ENCODE assay signal across 8 cellular contexts in the genomic region with DNA sequence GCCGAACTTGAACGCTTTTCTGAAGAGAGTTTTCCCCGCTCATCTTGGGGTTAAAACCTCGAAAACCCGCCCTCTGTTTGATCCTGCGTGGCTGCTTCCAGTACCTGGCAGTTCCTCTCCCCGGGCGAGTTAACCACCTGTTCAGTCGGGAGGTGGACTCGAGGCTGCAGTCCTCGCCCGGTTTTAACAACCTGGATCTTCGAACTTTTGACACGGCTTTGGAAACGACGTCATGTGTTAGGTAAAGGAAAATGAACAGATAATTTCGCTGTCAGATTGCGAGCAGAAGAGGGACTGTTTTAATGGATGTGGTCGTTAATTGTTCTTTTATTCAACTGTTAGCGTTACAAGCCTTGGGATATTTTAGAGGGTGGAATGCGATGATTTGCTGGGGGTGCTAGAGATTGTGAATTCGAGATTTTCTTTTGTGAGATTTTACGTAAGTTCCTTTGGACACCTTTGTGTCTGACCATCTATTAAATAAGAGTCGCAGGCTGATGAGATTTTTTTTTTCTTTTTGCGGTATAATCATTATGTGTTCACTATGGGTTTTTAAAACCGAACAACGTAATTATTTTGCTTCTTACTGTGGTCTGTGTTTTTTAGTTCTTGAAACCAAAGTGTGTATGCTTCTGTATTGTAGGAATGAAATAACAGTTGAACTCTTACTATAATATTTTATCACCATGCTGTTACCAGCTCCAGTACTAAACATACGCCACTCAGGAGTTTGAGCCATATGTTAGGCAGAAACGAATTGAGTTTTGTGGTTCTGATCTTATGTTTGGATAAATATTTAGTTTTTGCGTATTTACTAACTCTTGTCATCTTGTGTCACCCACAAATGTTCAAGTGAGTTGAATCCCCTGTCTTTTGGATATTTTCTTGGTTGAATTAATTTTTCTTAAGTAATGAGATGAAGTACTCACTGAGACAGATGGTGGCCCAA. TPM values are rescaled to one million over a fixed set of nuclear protein-coding genes. Genes with fewer than 3 reads are reported as not detected.
A peak's percentile ranks its signal among the peaks of the same experiment; 100 is the strongest.
DNase-seq lines count a peak whose midpoint lies in the region; ATAC-seq and TF ChIP-seq lines count a peak whose summit lies in the region.

No MANE protein-coding gene starts in this region.

- 1 to 2% (median 1%) methylated on average over 30 of the region's 30 CpGs for WGBS in stomach, 5 donors

- H3K27ac ChIP-seq in breast epithelium (peak overlapping the region; percentile 98 to 99), stomach (peak overlapping the region; percentile 97 to 100 (median 99))

- H3K4me1 ChIP-seq in breast epithelium = peaks cover 0 to 16% of the 10 kb centered on the region in 2 donors
- peaks cover 0 to 57% (median 40%) of the 10 kb centered on the region in 4 donors for H3K4me1 ChIP-seq in stomach

- no peak for TF ChIP-seq POLR2A in breast epithelium (IDR thresholded peaks at IDR 0.05)
- peak in 1 of 4 donors; percentile 22 for TF ChIP-seq POLR2A in stomach (IDR thresholded peaks at IDR 0.05)

- H3K4me3 ChIP-seq in breast epithelium = peak overlapping the region; percentile 87 to 92 (median 90)
- H3K4me3 ChIP-seq in stomach = peak overlapping the region; percentile 78 to 90 (median 84)

- intact Hi-C loops in breast epithelium (cut with DNase I; ENCODE audit: low total_unique reads) (no loop called here), left colon (cut with DNase I, micrococcal nuclease) (no loop called here), stomach (cut with DNase I; ENCODE audit: low total_unique reads) (no loop called here)

- H3K9me3 ChIP-seq in breast epithelium (no peaks in the 10 kb centered on the region), stomach (peaks cover 0 to 10% (median 3%) of the 10 kb centered on the region in 4 donors)

- H3K36me3 ChIP-seq in breast epithelium = no peaks in the 10 kb centered on the region
- H3K36me3 ChIP-seq in stomach = no peaks in the 10 kb centered on the region

- no peak for TF ChIP-seq EP300 in stomach (IDR thresholded peaks at IDR 0.05)

- no peak for TF ChIP-seq CTCF in breast epithelium (IDR thresholded peaks at IDR 0.05)
- no peak for TF ChIP-seq CTCF in stomach (IDR thresholded peaks at IDR 0.05)

- DNase-seq in NCI-H2107 treated with DMSO at 0.1 percent for 48 hours (lab: John Stamatoyannopoulos, UW; ENCODE audit: unreplicated experiment) (peak; percentile 66), NCI-H2107 (lab: John Stamatoyannopoulos, UW) (no peak), HCEC 1CT (peak; percentile 43), NCI-H460 (ENCODE audit: extremely low read depth, low read depth) (peak; percentile 29), breast epithelium (ENCODE audit: low spot score in 2 of 2) (no peak), left colon (peak; percentile 80 to 83), stomach (no peak)

- ATAC-seq in left colon (peak; percentile 77), GM19324 (IDR thresholded peaks at IDR 0.05; ENCODE audit: low FRiP score, unreplicated experiment) (no peak)

- H3K27me3 ChIP-seq in breast epithelium (no peaks in the 10 kb centered on the region), stomach (no peaks in the 10 kb centered on the region)

RNA-seq across cellular contexts. Expression of a gene that starts 1.2 kb away (rescaled TPM):
- 32.0 and 38.2 TPM in 2 replicates for total RNA-seq in NCI-H460 (2014; rRNA removed; shearing (Covaris generic))
- 18.4 and 33.1 TPM in 2 replicates for polyA plus RNA-seq in NCI-H460 (2014; cell fraction: nucleus; rRNA removed)
- total RNA-seq in breast epithelium = 10 to 100 TPM; 45.3 to 85.8 (median 57.7) TPM
- total RNA-seq in left colon = 10 to 100 TPM; 43.1 to 49.9 TPM
- 100 to 1,000 TPM in 1 of 5 donors, 10 to 100 TPM in 4; 17.7 to 131 (median 52.9) TPM for total RNA-seq in stomach
- 10 to 100 TPM; 13.0 to 20.9 (median 18.7) TPM for polyA plus RNA-seq in stomach

Comparison
In these comparisons a context has a peak if more than half of its experiments do, and no peak if none do; other contexts are left out.
1. DNase-seq: peak in NCI-H2107 treated with DMSO at 0.1 percent for 48 hours (single experiment), HCEC 1CT (single experiment), NCI-H460 (single experiment) and left colon (2 of 2); none in NCI-H2107 (single experiment), breast epithelium (0 of 2) and stomach (single experiment).